Comparison of ENCODE assay signal across 9 cellular contexts in the genomic region with DNA sequence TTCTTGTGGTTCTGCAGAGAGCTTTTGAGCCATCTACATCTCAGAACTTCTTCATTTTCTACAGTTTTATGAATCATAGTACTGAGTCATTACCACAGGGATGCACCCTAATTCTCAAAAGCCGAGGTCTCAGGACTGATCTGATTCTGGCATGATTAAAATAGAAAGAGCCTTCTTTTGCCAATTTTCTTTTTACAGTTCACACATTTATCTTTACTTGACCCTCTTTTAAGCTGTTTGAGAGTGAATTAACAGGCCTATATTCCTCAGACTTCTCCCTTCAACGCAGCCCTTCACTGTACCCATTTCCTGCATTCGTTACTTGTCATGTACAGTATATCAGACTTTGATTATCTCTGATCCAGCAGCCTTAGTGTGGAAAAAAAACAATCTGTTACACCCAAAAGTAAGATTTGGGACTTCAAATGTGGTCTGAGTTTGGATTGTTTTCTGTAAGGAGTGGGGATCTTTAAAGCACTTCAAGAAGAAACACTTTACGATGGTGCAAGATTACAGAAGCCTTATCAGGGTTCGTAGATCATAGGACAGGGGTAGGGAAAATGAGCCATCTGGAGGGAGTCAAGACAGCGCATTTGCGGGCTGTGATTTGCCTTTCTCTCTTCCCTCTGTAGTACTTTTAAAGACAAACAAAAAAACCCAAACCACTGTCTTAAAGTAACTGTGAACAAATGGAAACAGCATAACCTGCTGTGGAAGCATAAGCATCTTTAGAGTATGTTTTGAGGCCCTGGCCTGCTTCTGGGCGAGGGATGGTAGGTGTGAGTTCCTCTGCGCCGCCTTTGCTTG. TPM values are rescaled to one million over a fixed set of nuclear protein-coding genes. Genes with fewer than 3 reads are reported as not detected.
A peak's percentile ranks its signal among the peaks of the same experiment; 100 is the strongest.
DNase-seq lines count a peak whose midpoint lies in the region; ATAC-seq and TF ChIP-seq lines count a peak whose summit lies in the region.
"Had no signal": no experiment of that assay in that cellular context is flagged by ENCODE, and none has a peak within 500 bp of the region (broad histone marks: within the 10 kb centered on the region; RNA-seq: fewer than 3 reads in every experiment).

No MANE protein-coding gene starts in this region.

- H3K27ac ChIP-seq in Peyer's patch: peak overlapping the region in 3 of 4 donors; percentile 50 to 73 (median 54)

- intact Hi-C loops in Right ventricle myocardium inferior (cut with DNase I): no loop called here
- intact Hi-C loops in cardiac septum (cut with DNase I): no loop called here

- no peak for TF ChIP-seq CTCF in Peyer's patch (IDR thresholded peaks at IDR 0.05)

- H3K36me3 ChIP-seq in Peyer's patch: peaks cover 0 to 12% (median 0%) of the 10 kb centered on the region in 3 donors

- DNase-seq in Right ventricle myocardium inferior (ENCODE audit: missing footprints): no peak
- no peak for DNase-seq in cardiac septum (ENCODE audit: low spot score)
- DNase-seq in Peyer's patch: no peak
- DNase-seq in central memory CD8-positive, alpha-beta T cell (ENCODE audit: low spot score in 2 of 2): no peak
- DNase-seq in renal cortical epithelial cell (ENCODE audit: low read depth): peak; percentile 55
- no peak for DNase-seq in OCI-M2 (lab: John Stamatoyannopoulos, UW; ENCODE audit: unreplicated experiment)
- no peak for DNase-seq in NCI-H524 treated with DMSO at 0.1 percent for 48 hours (lab: John Stamatoyannopoulos, UW)

- peak overlapping the region; percentile 34 for H3K4me3 Mint-ChIP-seq in central memory CD8-positive, alpha-beta T cell
- H3K4me3 Mint-ChIP-seq: brain had no signal

- H3K27ac Mint-ChIP-seq in central memory CD8-positive, alpha-beta T cell (ENCODE audit: low read depth): peak overlapping the region; percentile 82

- no peak overlapping the region for H3K4me3 ChIP-seq in Peyer's patch

- no peaks in the 10 kb centered on the region for H3K9me3 Mint-ChIP-seq in central memory CD8-positive, alpha-beta T cell
- H3K9me3 Mint-ChIP-seq: brain had no signal

- peaks cover 27% of the 10 kb centered on the region for H3K36me3 Mint-ChIP-seq in central memory CD8-positive, alpha-beta T cell (ENCODE audit: insufficient read depth)

- H3K27me3 ChIP-seq in Peyer's patch: no peaks in the 10 kb centered on the region

- no peaks in the 10 kb centered on the region for H3K9me3 ChIP-seq in Peyer's patch

- H3K4me1 ChIP-seq in Peyer's patch: peaks cover 0 to 27% (median 7%) of the 10 kb centered on the region in 4 donors

- ATAC-seq in Right ventricle myocardium inferior: peak; percentile 77
- ATAC-seq in HG02938 (IDR thresholded peaks at IDR 0.05; ENCODE audit: unreplicated experiment): peak; percentile 85
- ATAC-seq in central memory CD8-positive, alpha-beta T cell (replicated peaks; ENCODE audit: extremely low read depth, poor library complexity, severe bottlenecking): peak; percentile 79

- H3K4me1 Mint-ChIP-seq in central memory CD8-positive, alpha-beta T cell: peaks cover 71% of the 10 kb centered on the region
- H3K4me1 Mint-ChIP-seq: brain had no signal

- no peak for TF ChIP-seq POLR2A in Peyer's patch (IDR thresholded peaks at IDR 0.05)

- no peaks in the 10 kb centered on the region for H3K27me3 Mint-ChIP-seq in central memory CD8-positive, alpha-beta T cell
- H3K27me3 Mint-ChIP-seq: brain had no signal

RNA-seq across cellular contexts. Expression of a gene that starts 15.3 kb away (rescaled TPM):
- total RNA-seq in Right ventricle myocardium inferior: 2.7 TPM
- total RNA-seq in cardiac septum: 1.1 TPM
- total RNA-seq in Peyer's patch: 10 to 100 TPM in 1 of 4 donors, 1 to 10 TPM in 3; 1.1 to 24.8 (median 3.9) TPM
- total RNA-seq in renal cortical epithelial cell: not detected in 2 replicates
